7 cellular contexts compared by ENCODE assay signal in genomic region chr3:122101646-122102045, GRCh38. TPM values are rescaled to one million over a fixed set of nuclear protein-coding genes. Genes with fewer than 3 reads are reported as not detected.
DNase-seq lines count a peak whose midpoint lies in the region; ATAC-seq, FAIRE-seq and TF ChIP-seq lines count a peak whose summit lies in the region.

No MANE protein-coding gene starts in this region.

- DNase-seq in KBM-7: peak; percentile 76
- peak; percentile 42 to 65 for DNase-seq in cardiac fibroblast (ENCODE audit: low read depth in 2 of 2)
- DNase-seq in mesothelial cell of epicardium (ENCODE audit: low spot score in 2 of 2, unreplicated experiment in 2 of 2): no peak
- DNase-seq in stomach: no peak

- no peaks in the 10 kb centered on the region for H3K36me3 Mint-ChIP-seq in mesothelial cell of epicardium

- no peaks in the 10 kb centered on the region for H3K9me3 ChIP-seq in OCI-LY3 (ENCODE audit: insufficient read depth, low read length)
- no peaks in the 10 kb centered on the region for H3K9me3 ChIP-seq in stomach

- no peaks in the 10 kb centered on the region for H3K9me3 Mint-ChIP-seq in mesothelial cell of epicardium

- TF ChIP-seq CTCF in OCI-LY3 (IDR thresholded peaks at IDR 0.05; ENCODE audit: low read depth, low read length): peak; percentile 90
- TF ChIP-seq CTCF in cardiac fibroblast (IDR thresholded peaks at IDR 0.05; ENCODE audit: low read depth, low read length): peak; percentile 34
- TF ChIP-seq CTCF in mesothelial cell of epicardium (IDR thresholded peaks at IDR 0.05; ENCODE audit: unreplicated experiment): peak; percentile 27
- TF ChIP-seq CTCF in stomach (IDR thresholded peaks at IDR 0.05): peak in 3 of 7 experiments; percentile 32 to 44 (median 41)

- H3K36me3 ChIP-seq in OCI-LY3 (replicated peaks; ENCODE audit: low read depth, low read length) (peaks cover 11% of the 10 kb centered on the region), stomach (no peaks in the 10 kb centered on the region)

- H3K4me1 Mint-ChIP-seq in mesothelial cell of epicardium: no peaks in the 10 kb centered on the region

- in situ Hi-C loops in KBM-7 (cut with MboI; ENCODE audit: low pct_unique_long_range_greater_than_20kb, low sequenced_read_pairs): loop anchor here (10.0 kb wide), 1 partner anchor 163 kb away; no protein-coding TSS in a partner anchor

- TF ChIP-seq POLR2A in stomach (IDR thresholded peaks at IDR 0.05): no peak

- peak overlapping the region; percentile 82 for H3K4me2 ChIP-seq in OCI-LY3 (ENCODE audit: low read length)

- no peak overlapping the region for H3K27ac Mint-ChIP-seq in mesothelial cell of epicardium

- no peaks in the 10 kb centered on the region for H3K27me3 Mint-ChIP-seq in mesothelial cell of epicardium (ENCODE audit: low read depth)

- H3K4me3 ChIP-seq in OCI-LY3 (ENCODE audit: low read length) (peak overlapping the region; percentile 46), cardiac fibroblast (replicated peaks in 1 of 2; ENCODE audit: low read depth in 2 of 2, low read length in 2 of 2) (no peak overlapping the region), stomach (no peak overlapping the region)

- H3K27ac ChIP-seq in OCI-LY3 (ENCODE audit: low read length) (peak overlapping the region; percentile 98), stomach (no peak overlapping the region)

- no peak for TF ChIP-seq EP300 in stomach (IDR thresholded peaks at IDR 0.05)

- peak; percentile 19 for FAIRE-seq in G401.6 (lab: Jason Lieb, UNC)

- no peak overlapping the region for H3K4me3 Mint-ChIP-seq in mesothelial cell of epicardium

- ATAC-seq in GM21515 (IDR thresholded peaks at IDR 0.05; ENCODE audit: unreplicated experiment): peak; percentile 44

- intact Hi-C loops in stomach (cut with DNase I; ENCODE audit: low total_unique reads): no loop called here

- no peaks in the 10 kb centered on the region for H4K20me1 ChIP-seq in OCI-LY3 (ENCODE audit: insufficient read depth, low read length)

- 18 to 33% (median 28%) methylated on average over 3 of the region's 3 CpGs for WGBS in stomach, 5 donors

- H3K79me2 ChIP-seq in OCI-LY3 (ENCODE audit: low read length): no peaks in the 10 kb centered on the region

- peaks cover 93% of the 10 kb centered on the region for H3K4me1 ChIP-seq in OCI-LY3 (ENCODE audit: low read length)
- H3K4me1 ChIP-seq in stomach: no peaks in the 10 kb centered on the region

- no peaks in the 10 kb centered on the region for H3K27me3 ChIP-seq in OCI-LY3 (ENCODE audit: low read depth, low read length)
- peaks cover 0 to 8% (median 0%) of the 10 kb centered on the region in 3 donors for H3K27me3 ChIP-seq in stomach

- H3K9ac ChIP-seq in OCI-LY3 (ENCODE audit: low read length): peak overlapping the region; percentile 85

- no peak overlapping the region for H2AFZ ChIP-seq in OCI-LY3 (ENCODE audit: low read depth, low read length)

RNA-seq across cellular contexts. Expression of gene CD86, which starts 46.5 kb away (rescaled TPM):
- 0.33 to 0.47 TPM (median 0.34 TPM) in 3 replicates for total RNA-seq in mesothelial cell of epicardium
- total RNA-seq in stomach: 10 to 100 TPM in 1 of 5 donors, 1 to 10 TPM in 1, under 1 TPM in 2, not detected in 1; 0.29 to 16.9 (median 3.7) TPM
- 1 to 10 TPM; 1.2 to 3.4 (median 3.1) TPM for polyA plus RNA-seq in stomach

Comparison
In these comparisons a context has a peak if more than half of its experiments do, and no peak if none do; other contexts are left out.
1. DNase-seq: peak in KBM-7 (single experiment) and cardiac fibroblast (2 of 2); none in mesothelial cell of epicardium (0 of 2) and stomach (single experiment).